Comparison of ENCODE assay signal across 21 cellular contexts in genomic region chr7:134804854-134805253, GRCh38. TPM values are rescaled to one million over a fixed set of nuclear protein-coding genes. Genes with fewer than 3 reads are reported as not detected.
DNase-seq lines count a peak whose midpoint lies in the region; ATAC-seq and TF ChIP-seq lines count a peak whose summit lies in the region.
"Had no signal": no experiment of that assay in that cellular context is flagged by ENCODE, and none has a peak within 500 bp of the region (broad histone marks: within the 10 kb centered on the region; RNA-seq: fewer than 3 reads in every experiment).

No MANE protein-coding gene starts in this region.

- in situ Hi-C loops in IMR-90 (cut with MboI; ENCODE audit: low sequenced_read_pairs) (no loop called here), mammary epithelial cell (cut with MboI; ENCODE audit: low sequenced_read_pairs in 2 of 2) (no loop called here)

- H3K36me3 Mint-ChIP-seq in CD4-positive, alpha-beta T cell (ENCODE audit: low read depth): peaks cover 7% of the 10 kb centered on the region

- POLR2A ChIA-PET in IMR-90 (lab: Charles Lee; ENCODE audit: unreplicated experiment): no interaction called here
- POLR2A ChIA-PET in CD4-positive, alpha-beta T cell (lab: Charles Lee): no interaction called here

- no peak for TF ChIP-seq CTCF in IMR-90 (conservative IDR thresholded peaks at IDR 0.05; ENCODE audit: low read depth, low read length)
- TF ChIP-seq CTCF in mammary epithelial cell (conservative IDR thresholded peaks at IDR 0.05 in 1 of 2, IDR thresholded peaks at IDR 0.05 in 1 of 2; ENCODE audit: extremely low read depth in 1 of 2, insufficient read depth in 1 of 2, low read depth in 1 of 2, low read length in 2 of 2): no peak
- no peak for TF ChIP-seq CTCF in thoracic aorta (IDR thresholded peaks at IDR 0.05)
- TF ChIP-seq CTCF in CD4-positive, alpha-beta T cell (IDR thresholded peaks at IDR 0.05): no peak

- no TSS peak for BruUV-seq in IMR-90 (replicated peaks; lab: Mats Ljungman, UMichigan)
- BruUV-seq in mammary epithelial cell (replicated peaks; lab: Mats Ljungman, UMichigan): no TSS peak

- no peaks in the 10 kb centered on the region for H3K27me3 Mint-ChIP-seq in CD4-positive, alpha-beta T cell
- H3K27me3 Mint-ChIP-seq: activated naive CD8-positive, alpha-beta T cell had no signal

- H4K8ac ChIP-seq in IMR-90 (ENCODE audit: low read depth in 2 of 2, low read length in 2 of 2) (peak overlapping the region; percentile 59 to 74; a peak in 3 of 4 replicates), mesenchymal stem cell (ENCODE audit: low read length) (no peak overlapping the region)

- H3K9ac ChIP-seq in IMR-90 (ENCODE audit: low read depth, low read length): no peak overlapping the region; the same call in 1 of the 2 replicates
- no peak overlapping the region for H3K9ac ChIP-seq in mammary epithelial cell (ENCODE audit: insufficient read depth, low read length)
- no peak overlapping the region for H3K9ac ChIP-seq in mesenchymal stem cell (ENCODE audit: low read length)

- H2BK20ac ChIP-seq in IMR-90 (ENCODE audit: low read depth, low read length): peak overlapping the region; percentile 89

- H3K36me3 ChIP-seq in IMR-90 (ENCODE audit: control insufficient read depth, insufficient read depth, low read length): peaks cover 16% of the 10 kb centered on the region
- peaks cover 5% of the 10 kb centered on the region for H3K36me3 ChIP-seq in mammary epithelial cell (ENCODE audit: insufficient read depth, low read length)
- peaks cover 6 to 25% of the 10 kb centered on the region in 2 experiments for H3K36me3 ChIP-seq in mesenchymal stem cell (ENCODE audit: control insufficient read depth in 1 of 2, insufficient read depth in 2 of 2, low read depth in 1 of 2, low read length in 2 of 2)
- H3K36me3 ChIP-seq in thoracic aorta: no peaks in the 10 kb centered on the region

- H2AFZ ChIP-seq in IMR-90 (replicated peaks; ENCODE audit: low read length, poor library complexity) (no peak overlapping the region), mammary epithelial cell (ENCODE audit: low read depth, low read length) (no peak overlapping the region), mesenchymal stem cell (ENCODE audit: low read depth, low read length) (no peak overlapping the region)

- H4K91ac ChIP-seq in IMR-90 (ENCODE audit: insufficient read depth, low read depth, low read length) (peak overlapping the region; percentile 92), mesenchymal stem cell (ENCODE audit: low read length) (no peak overlapping the region)

- H3K4me1 Mint-ChIP-seq in CD4-positive, alpha-beta T cell (ENCODE audit: low read depth): no peaks in the 10 kb centered on the region
- H3K4me1 Mint-ChIP-seq: B cell, T-cell had no signal

- TF ChIP-seq RAD21 in IMR-90 (IDR thresholded peaks at IDR 0.05; ENCODE audit: low read length): no peak

- H3K18ac ChIP-seq in IMR-90 (ENCODE audit: low read depth, low read length): peak overlapping the region; percentile 99
- peak overlapping the region in 1 of 2 experiments; percentile 86 for H3K18ac ChIP-seq in mesenchymal stem cell (ENCODE audit: low read depth in 1 of 2, low read length in 2 of 2)

- no peak overlapping the region for H3K27ac Mint-ChIP-seq in CD4-positive, alpha-beta T cell
- H3K27ac Mint-ChIP-seq: activated CD8-positive, alpha-beta T cell treated with anti-CD3 and anti-CD28 coated beads, Interleukin-2, amount 10 ng/mL, durations not matched to agents 7 days and 5 days; activated naive CD8-positive, alpha-beta T cell; B cell; T-cell had no signal

- peak overlapping the region; percentile 91 for H2BK120ac ChIP-seq in IMR-90 (ENCODE audit: low read depth, low read length)
- H2BK120ac ChIP-seq in mesenchymal stem cell (ENCODE audit: low read depth, low read length): no peak overlapping the region

- H3K9me3 ChIP-seq in IMR-90 (ENCODE audit: control insufficient read depth, insufficient read depth, low read length): no peaks in the 10 kb centered on the region
- H3K9me3 ChIP-seq in mammary epithelial cell (replicated peaks; ENCODE audit: insufficient read depth, low read length): no peaks in the 10 kb centered on the region
- H3K9me3 ChIP-seq in mesenchymal stem cell (ENCODE audit: control insufficient read depth, low read length): no peaks in the 10 kb centered on the region
- H3K9me3 ChIP-seq in thoracic aorta: no peaks in the 10 kb centered on the region
- no peaks in the 10 kb centered on the region for H3K9me3 ChIP-seq in CD4-positive, alpha-beta T cell (ENCODE audit: control insufficient read depth, low read length)

- peak overlapping the region; percentile 96 for H3K27ac ChIP-seq in IMR-90 (ENCODE audit: insufficient read depth, low read length)
- H3K27ac ChIP-seq in mammary epithelial cell (ENCODE audit: insufficient read depth, low read depth, low read length): no peak overlapping the region
- peak overlapping the region; percentile 47 for H3K27ac ChIP-seq in mesenchymal stem cell (ENCODE audit: low read length, poor library complexity, severe bottlenecking)
- peak overlapping the region; percentile 65 to 66 for H3K27ac ChIP-seq in thoracic aorta
- H3K27ac ChIP-seq in CD4-positive, alpha-beta T cell (ENCODE audit: low read depth, low read length): no peak overlapping the region
- H3K27ac ChIP-seq: RWPE1 had no signal

- H2BK15ac ChIP-seq in IMR-90 (ENCODE audit: low read depth, low read length): peak overlapping the region; percentile 82; the same call in 1 of the 3 replicates
- H2BK15ac ChIP-seq in mesenchymal stem cell (ENCODE audit: low read depth, poor library complexity, severe bottlenecking): no peak overlapping the region

- no peak for TF ChIP-seq POLR2A in IMR-90 (IDR thresholded peaks at IDR 0.05; ENCODE audit: low read depth, low read length)

- H2BK5ac ChIP-seq in IMR-90 (ENCODE audit: low read depth, low read length, poor library complexity, severe bottlenecking): peak overlapping the region; percentile 94
- no peak overlapping the region for H2BK5ac ChIP-seq in mesenchymal stem cell (ENCODE audit: low read depth, low read length, poor library complexity, severe bottlenecking)

- peak; percentile 38 for DNase-seq in IMR-90
- DNase-seq in mammary epithelial cell: no peak
- DNase-seq in mesenchymal stem cell: no peak
- DNase-seq in thoracic aorta (ENCODE audit: low spot score): no peak
- DNase-seq in CD4-positive, alpha-beta T cell: no peak
- no peak for DNase-seq in stimulated activated CD4-positive, alpha-beta T cell treated with anti-CD3 and anti-CD28 coated beads, Interleukin-4, amount 100 ng/mL, for 1 hour
- DNase-seq in NCI-H69 (lab: John Stamatoyannopoulos, UW): no peak
- DNase-seq: activated CD8-positive, alpha-beta T cell treated with anti-CD3 and anti-CD28 coated beads, Interleukin-2, amount 10 ng/mL, durations not matched to agents 7 days and 5 days; activated T-cell treated with anti-CD3 and anti-CD28 coated beads, Interleukin-2, amount 50 U/mL, for 4 hours; Calu3; head of caudate nucleus; islet precursor cell; midbrain; NCI-H187 treated with DMSO at 0.1 percent for 48 hours; NCI-H446 treated with DMSO at 0.1 percent for 48 hours; retina; stimulated activated naive CD8-positive, alpha-beta T cell treated with anti-CD3 and anti-CD28 coated beads, Interleukin-15, Interleukin-2, amounts not matched to agents 100 U/mL and 50 U/mL, for 24 hours; T-cell had no signal

- dilution Hi-C loops in IMR-90 (cut with HindIII; ENCODE audit: low sequenced_read_pairs, unreplicated experiment): no loop called here
- dilution Hi-C loops in mammary epithelial cell (cut with HindIII; ENCODE audit: low sequenced_read_pairs): no loop called here

- no CpG with 5 or more reads among the region's 3 CpGs for WGBS in IMR-90 (ENCODE audit: extremely low coverage in 2 of 2, insufficient read length in 1 of 2), 2 experiments
- 100% methylated on average over 3 of the region's 3 CpGs for WGBS in mammary epithelial cell (ENCODE audit: low coverage, missing lambda C conversion rate)
- 89% methylated on average over 3 of the region's 3 CpGs for WGBS in mesenchymal stem cell

- peak overlapping the region; percentile 74 for H2AK9ac ChIP-seq in IMR-90 (replicated peaks; ENCODE audit: low read depth, low read length, poor library complexity)

- CTCF ChIA-PET in IMR-90 (lab: Yijun Ruan, JAX) (interaction anchor here (1.0 kb wide), 1 partner anchor 115 kb away, joined by 3 read pairs; no protein-coding TSS in a partner anchor), mammary epithelial cell (lab: Charles Lee; ENCODE audit: low non-redundant PET) (no interaction called here)
- CTCF ChIA-PET in CD4-positive, alpha-beta T cell (lab: Charles Lee): no interaction called here

- peaks cover 65% of the 10 kb centered on the region for H3K79me2 ChIP-seq in mammary epithelial cell (ENCODE audit: insufficient read depth, low read length)

- H3K79me1 ChIP-seq in IMR-90 (ENCODE audit: low read depth in 1 of 2, low read length in 2 of 2) (peaks cover 3 to 38% of the 10 kb centered on the region in 2 experiments; a peak in 2 of 4 replicates), mesenchymal stem cell (replicated peaks; ENCODE audit: low read length, poor library complexity, severe bottlenecking) (peaks cover 19% of the 10 kb centered on the region)

- intact Hi-C loops in IMR-90 (cut with micrococcal nuclease) (no loop called here), mammary epithelial cell (cut with micrococcal nuclease) (no loop called here)
- intact Hi-C loops in CD4-positive, alpha-beta T cell (cut with DNase I, micrococcal nuclease): no loop called here

- H4K5ac ChIP-seq in IMR-90 (ENCODE audit: low read depth, low read length): peak overlapping the region; percentile 98

- H3K4ac ChIP-seq in IMR-90 (ENCODE audit: low read depth, low read length): peak overlapping the region; percentile 93; the same call in 1 of the 2 replicates
- peak overlapping the region in 1 of 2 experiments; percentile 67 for H3K4ac ChIP-seq in mesenchymal stem cell (ENCODE audit: low read depth in 1 of 2, low read length in 2 of 2)

- H3K23ac ChIP-seq in IMR-90 (ENCODE audit: low read depth, low read length) (peak overlapping the region; percentile 75), mesenchymal stem cell (ENCODE audit: low read length in 2 of 2) (no peak overlapping the region)

- H3K14ac ChIP-seq in IMR-90 (replicated peaks; ENCODE audit: low read depth, low read length): peak overlapping the region; percentile 92
- H3K14ac ChIP-seq in mesenchymal stem cell (ENCODE audit: low read length in 2 of 2): no peak overlapping the region

- H4K20me1 ChIP-seq in IMR-90 (ENCODE audit: insufficient read depth, low read length) (peaks cover 37% of the 10 kb centered on the region; the same call in 1 of the 2 replicates), mammary epithelial cell (ENCODE audit: insufficient read depth, low read length) (no peaks in the 10 kb centered on the region)

- peak overlapping the region; percentile 51; the same call in 1 of the 2 replicates for H3K4me2 ChIP-seq in IMR-90 (ENCODE audit: low read depth, low read length)
- H3K4me2 ChIP-seq in mammary epithelial cell (ENCODE audit: insufficient read depth, low read depth, low read length): peak overlapping the region; percentile 30
- H3K4me2 ChIP-seq in mesenchymal stem cell (ENCODE audit: low read length, poor library complexity, severe bottlenecking): no peak overlapping the region

- H3K9me3 Mint-ChIP-seq in CD4-positive, alpha-beta T cell: peaks cover 2% of the 10 kb centered on the region
- H3K9me3 Mint-ChIP-seq: activated T-cell treated with anti-CD3 and anti-CD28 coated beads, Interleukin-2, amount 50 U/mL, for 4 hours; T-cell had no signal

- peak overlapping the region; percentile 68 for H2AK5ac ChIP-seq in IMR-90 (ENCODE audit: low read depth, low read length)
- H2AK5ac ChIP-seq in mesenchymal stem cell (ENCODE audit: low read length, severe bottlenecking): peak overlapping the region; percentile 95

- ATAC-seq in IMR-90 (ENCODE audit: low read depth): peak; percentile 8; the same call in 1 of the 2 replicates
- no peak for ATAC-seq in thoracic aorta (ENCODE audit: insufficient number of reproducible peaks, low FRiP score, low read depth)
- ATAC-seq in CD4-positive, alpha-beta T cell (ENCODE audit: poor library complexity): no peak
- ATAC-seq: activated CD8-positive, alpha-beta T cell treated with anti-CD3 and anti-CD28 coated beads, Interleukin-2, amount 10 ng/mL, durations not matched to agents 7 days and 5 days; activated T-cell treated with anti-CD3 and anti-CD28 coated beads, Interleukin-2, amount 50 U/mL, for 4 hours; stimulated activated naive CD8-positive, alpha-beta T cell treated with anti-CD3 and anti-CD28 coated beads, Interleukin-15, Interleukin-2, amounts not matched to agents 100 U/mL and 50 U/mL, for 24 hours; T-cell had no signal

- H3K4me1 ChIP-seq in IMR-90 (ENCODE audit: control insufficient read depth, insufficient read depth, low read length) (peaks cover 8% of the 10 kb centered on the region), mammary epithelial cell (ENCODE audit: insufficient read depth, low read length) (peaks cover 6% of the 10 kb centered on the region), mesenchymal stem cell (ENCODE audit: control insufficient read depth, insufficient read depth, low read depth, low read length) (no peaks in the 10 kb centered on the region), thoracic aorta (ENCODE audit: control insufficient read depth in 1 of 2, low read depth in 2 of 2) (peaks cover 46 to 83% of the 10 kb centered on the region in 2 donors)

- peaks cover 8% of the 10 kb centered on the region for H3K9me1 ChIP-seq in IMR-90 (ENCODE audit: insufficient read depth, low read length)

- no peak overlapping the region for H3K4me3 ChIP-seq in IMR-90 (ENCODE audit: insufficient read depth, low read depth, low read length)
- H3K4me3 ChIP-seq in mammary epithelial cell (replicated peaks in 1 of 3; ENCODE audit: insufficient read depth in 1 of 3, low read depth in 2 of 3, low read length in 3 of 3): no peak overlapping the region
- H3K4me3 ChIP-seq in mesenchymal stem cell (ENCODE audit: insufficient read depth in 1 of 2, low read depth in 1 of 2, low read length in 2 of 2): no peak overlapping the region
- peak overlapping the region; percentile 5 for H3K4me3 ChIP-seq in thoracic aorta

- no peak overlapping the region for H3K4me3 Mint-ChIP-seq in CD4-positive, alpha-beta T cell
- H3K4me3 Mint-ChIP-seq: activated CD8-positive, alpha-beta T cell treated with anti-CD3 and anti-CD28 coated beads, Interleukin-2, amount 10 ng/mL, durations not matched to agents 7 days and 5 days; activated naive CD8-positive, alpha-beta T cell; activated T-cell treated with anti-CD3 and anti-CD28 coated beads, Interleukin-2, amount 50 U/mL, for 4 hours; B cell; T-cell had no signal

- peak overlapping the region; percentile 73 for H3K56ac ChIP-seq in IMR-90 (ENCODE audit: extremely low read depth, insufficient read depth, low read length)

- H2BK12ac ChIP-seq in mesenchymal stem cell (ENCODE audit: low read length in 2 of 2): no peak overlapping the region

- H3K27me3 ChIP-seq in IMR-90 (ENCODE audit: control insufficient read depth, insufficient read depth, low read length) (no peaks in the 10 kb centered on the region), mammary epithelial cell (ENCODE audit: insufficient read depth, low read length) (no peaks in the 10 kb centered on the region), mesenchymal stem cell (ENCODE audit: control insufficient read depth in 1 of 2, insufficient read depth in 1 of 2, low read length in 2 of 2) (no peaks in the 10 kb centered on the region), thoracic aorta (replicated peaks; ENCODE audit: insufficient read depth) (no peaks in the 10 kb centered on the region)
- H3K27me3 ChIP-seq in CD4-positive, alpha-beta T cell (ENCODE audit: control insufficient read depth, insufficient read depth, low read length): no peaks in the 10 kb centered on the region

RNA-seq across cellular contexts. Expression of gene CALD1, which starts 25.4 kb away (rescaled TPM):
- total RNA-seq in IMR-90 (2012; rRNA removed) (487 and 532 TPM in 2 replicates), mammary epithelial cell (100 to 1,000 TPM; 251 to 445 TPM), thoracic aorta (1,000 to 10,000 TPM in 1 of 2 donors, 100 to 1,000 TPM in 1; 912 to 1,038 TPM)
- polyA plus RNA-seq in IMR-90 (2012; rRNA removed) (375 and 382 TPM in 2 replicates), mammary epithelial cell (151 TPM)
- 140 and 308 TPM in 2 replicates for polyA plus RNA-seq in IMR-90 (2012; cell fraction: cytosol; rRNA removed)
- polyA plus RNA-seq in IMR-90 (2012; cell fraction: nucleus; rRNA removed; ENCODE audit: low replicate concordance): 114 and 384 TPM in 2 replicates
- polyA minus RNA-seq in mammary epithelial cell: 182 TPM
- polyA plus RNA-seq in mesenchymal stem cell (2013, experiment 1 of 2): 820 TPM
- polyA plus RNA-seq in mesenchymal stem cell (2013, experiment 2 of 2): 785 TPM
- total RNA-seq in CD4-positive, alpha-beta T cell: under 1 TPM in 1 of 2 experiments, not detected in 1; 0.33 TPM

Comparison
In these comparisons a context has a peak if more than half of its experiments do, and no peak if none do; other contexts are left out.
1. H3K27ac ChIP-seq: peak in IMR-90 (single experiment), mesenchymal stem cell (single experiment) and thoracic aorta (2 of 2); none in mammary epithelial cell (single experiment) and CD4-positive, alpha-beta T cell (single experiment).
2. RNA of gene CALD1, which starts 25.4 kb away (total RNA-seq): 912 to 1,038 TPM in thoracic aorta, 487 to 532 TPM in IMR-90 and 251 to 445 TPM in mammary epithelial cell; 0.33 TPM in CD4-positive, alpha-beta T cell; every median in the first group is over 100 times any median in the second.